Comparison of ENCODE assay signal across 16 cellular contexts in the genomic region with DNA sequence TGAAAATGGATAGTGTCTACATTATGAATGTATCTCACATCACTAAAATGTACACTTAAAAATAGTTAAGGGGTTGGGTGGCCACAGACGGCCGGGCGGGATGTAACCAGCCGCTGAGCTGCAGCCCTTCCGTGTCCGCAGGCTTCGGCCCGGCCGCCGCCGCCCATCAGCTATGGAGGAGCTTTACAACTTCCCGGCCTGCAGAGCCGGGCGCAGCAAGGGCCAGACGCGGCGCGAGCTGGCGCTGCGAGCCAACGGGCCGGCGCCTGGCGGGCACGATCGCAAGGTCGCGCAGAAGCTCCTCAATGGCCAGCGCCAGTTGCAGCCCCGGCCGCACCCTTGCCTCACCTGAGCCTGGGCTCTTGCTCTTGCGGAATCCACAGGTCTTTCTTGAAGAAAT.
DNase-seq lines count a peak whose midpoint lies in the region; ATAC-seq, FAIRE-seq and TF ChIP-seq lines count a peak whose summit lies in the region.
"Had no signal": no experiment of that assay in that cellular context is flagged by ENCODE, and none has a peak within 500 bp of the region (broad histone marks: within the 10 kb centered on the region; RNA-seq: fewer than 3 reads in every experiment).

No MANE protein-coding gene starts in this region.

- intact Hi-C loops in colonic mucosa (cut with DNase I) = no loop called here
- intact Hi-C loops in kidney (cut with DNase I) = no loop called here
- intact Hi-C loops in ovary (cut with DNase I) = no loop called here

- TF ChIP-seq EP300 in ovary (IDR thresholded peaks at IDR 0.05) = no peak

- H3K27me3 ChIP-seq in GM06990 (replicated peaks; ENCODE audit: control insufficient read depth, insufficient read depth, low read length) (no peaks in the 10 kb centered on the region), colonic mucosa (no peaks in the 10 kb centered on the region), ovary (no peaks in the 10 kb centered on the region)
- H3K27me3 ChIP-seq: neural progenitor cell had no signal

- FAIRE-seq in kidney (lab: Jason Lieb, UNC) = no peak

- H3K27ac ChIP-seq in colonic mucosa = no peak overlapping the region
- H3K27ac ChIP-seq in kidney (ENCODE audit: low read depth in 2 of 2, low read length in 2 of 2) = no peak overlapping the region
- no peak overlapping the region for H3K27ac ChIP-seq in ovary
- H3K27ac ChIP-seq: coronary artery, neural progenitor cell had no signal

- TF ChIP-seq POLR2A in ovary (IDR thresholded peaks at IDR 0.05) = no peak

- ATAC-seq in HG02938 (IDR thresholded peaks at IDR 0.05; ENCODE audit: unreplicated experiment) (no peak), GM18868 (IDR thresholded peaks at IDR 0.05; ENCODE audit: unreplicated experiment) (no peak)
- ATAC-seq: sciatic nerve had no signal

- WGBS in ovary, 3 donors = 39 to 73% (median 57%) methylated on average over 32 of the region's 32 CpGs

- DNase-seq in GM06990 (ENCODE audit: extremely low read depth, insufficient read length) (peak; percentile 26), colonic mucosa (peak; percentile 53), kidney (peak; percentile 82), ovary (peak in 4 of 5 donors; percentile 27 to 51 (median 38)), NOMO-1 treated with DMSO at 0.1 percent for 48 hours (lab: John Stamatoyannopoulos, UW; ENCODE audit: unreplicated experiment) (no peak), EL (no peak)
- DNase-seq: activated CD4-positive, CD25-positive, alpha-beta regulatory T cell treated with anti-CD3 and anti-CD28 coated beads, Interleukin-2, amount 50 U/mL, for 72 hours; activated gamma-delta T cell treated with Interleukin-2 at 50 U/mL for 16 hours; CD4-positive, CD25-positive, alpha-beta regulatory T cell; NCI-H2081; NCI-H524 treated with DMSO at 0.1 percent for 48 hours had no signal

- H3K4me3 ChIP-seq in GM06990 (replicated peaks; ENCODE audit: low read depth, low read length) (no peak overlapping the region), colonic mucosa (no peak overlapping the region), kidney (ENCODE audit: low read length in 2 of 2) (no peak overlapping the region), ovary (no peak overlapping the region)
- H3K4me3 ChIP-seq: coronary artery, neural progenitor cell had no signal

- H3K36me3 ChIP-seq in GM06990 (ENCODE audit: control insufficient read depth, insufficient read depth, low read length) (no peaks in the 10 kb centered on the region), colonic mucosa (no peaks in the 10 kb centered on the region), kidney (ENCODE audit: control insufficient read depth in 1 of 2, insufficient read depth in 2 of 2, low read length in 2 of 2) (no peaks in the 10 kb centered on the region), ovary (no peaks in the 10 kb centered on the region)
- H3K36me3 ChIP-seq: neural progenitor cell had no signal

- H3K4me1 ChIP-seq in colonic mucosa = no peaks in the 10 kb centered on the region
- H3K4me1 ChIP-seq in kidney (ENCODE audit: control insufficient read depth in 1 of 2, insufficient read depth in 1 of 2, low read depth in 1 of 2, low read length in 2 of 2) = no peaks in the 10 kb centered on the region
- H3K4me1 ChIP-seq in ovary (ENCODE audit: insufficient read depth) = peaks cover 2% of the 10 kb centered on the region

- TF ChIP-seq CTCF in GM06990 (IDR thresholded peaks at IDR 0.05; ENCODE audit: insufficient read depth, low read length, poor library complexity, severe bottlenecking) = no peak
- TF ChIP-seq CTCF in colonic mucosa (IDR thresholded peaks at IDR 0.05) = no peak
- TF ChIP-seq CTCF in kidney (IDR thresholded peaks at IDR 0.05; ENCODE audit: borderline replicate concordance, extremely low read depth, insufficient read depth) = no peak
- TF ChIP-seq CTCF in ovary (IDR thresholded peaks at IDR 0.05) = no peak

- H3K9me3 ChIP-seq in colonic mucosa (no peaks in the 10 kb centered on the region), kidney (ENCODE audit: control insufficient read depth in 1 of 2, low read length in 2 of 2) (no peaks in the 10 kb centered on the region), ovary (no peaks in the 10 kb centered on the region)

- no peak overlapping the region for H3K9ac ChIP-seq in colonic mucosa (ENCODE audit: low read depth in 2 of 2, low read length in 2 of 2)
- H3K9ac ChIP-seq in kidney (ENCODE audit: low read length in 2 of 2) = no peak overlapping the region
- H3K9ac ChIP-seq: neural progenitor cell had no signal

Comparison
In these comparisons a context has a peak if more than half of its experiments do, and no peak if none do; other contexts are left out.
1. DNase-seq: peak in GM06990 (single experiment), colonic mucosa (single experiment), kidney (single experiment) and ovary (4 of 5); none in NOMO-1 treated with DMSO at 0.1 percent for 48 hours (single experiment) and EL (single experiment).